ENCODE assay signal across 15 cellular contexts in genomic region chr10:73850205-73850604, GRCh38. TPM values are rescaled to one million over a fixed set of nuclear protein-coding genes. Genes with fewer than 3 reads are reported as not detected.
DNase-seq lines count a peak whose midpoint lies in the region; ATAC-seq lines count a peak whose summit lies in the region.
"Had no signal": no experiment of that assay in that cellular context is flagged by ENCODE, and none has a peak within 500 bp of the region (broad histone marks: within the 10 kb centered on the region; RNA-seq: fewer than 3 reads in every experiment).

No MANE protein-coding gene starts in this region.

- H3K4me1 ChIP-seq in CD4-positive, alpha-beta memory T cell (ENCODE audit: insufficient read depth, low read length), result peaks cover 8% of the 10 kb centered on the region
- peaks cover 0 to 7% of the 10 kb centered on the region in 2 donors for H3K4me1 ChIP-seq in mucosa of rectum (ENCODE audit: control insufficient read depth in 2 of 2, insufficient read depth in 2 of 2, low read length in 2 of 2)
- H3K4me1 ChIP-seq in stomach smooth muscle (ENCODE audit: control insufficient read depth, insufficient read depth, low read length), result peaks cover 66% of the 10 kb centered on the region
- H3K4me1 ChIP-seq in mesendoderm (ENCODE audit: control insufficient read depth, low read depth, low read length), result peaks cover 6% of the 10 kb centered on the region

- no peaks in the 10 kb centered on the region for H3K27me3 ChIP-seq in CD4-positive, alpha-beta memory T cell (ENCODE audit: insufficient read depth, low read length)
- no peaks in the 10 kb centered on the region for H3K27me3 ChIP-seq in mucosa of rectum (ENCODE audit: control insufficient read depth in 2 of 2, insufficient read depth in 2 of 2, low read length in 2 of 2)
- H3K27me3 ChIP-seq in stomach smooth muscle (ENCODE audit: control insufficient read depth in 1 of 2, insufficient read depth in 2 of 2, low read length in 2 of 2), result no peaks in the 10 kb centered on the region
- H3K27me3 ChIP-seq in mesendoderm (ENCODE audit: insufficient read depth, low read length, poor library complexity), result no peaks in the 10 kb centered on the region
- H3K27me3 ChIP-seq in H7 (ENCODE audit: control insufficient read depth, insufficient read depth, low read length), result no peaks in the 10 kb centered on the region

- H3K27ac ChIP-seq in CD4-positive, alpha-beta memory T cell (ENCODE audit: low read depth, low read length), result no peak overlapping the region
- H3K27ac ChIP-seq in angular gyrus (ENCODE audit: low read depth, low read length) (peak overlapping the region; percentile 37), mucosa of rectum (ENCODE audit: low read depth in 2 of 2, low read length in 2 of 2) (peak overlapping the region; percentile 54 to 69), stomach smooth muscle (ENCODE audit: low read length) (peak overlapping the region; percentile 99), mesendoderm (ENCODE audit: low read depth, low read length) (no peak overlapping the region)

- no peak overlapping the region for H3K4me3 Mint-ChIP-seq in CD4-positive, alpha-beta memory T cell
- H3K4me3 Mint-ChIP-seq: activated CD8-positive, alpha-beta memory T cell treated with anti-CD3 and anti-CD28 coated beads, Interleukin-2, amount 10 ng/mL, durations not matched to agents 7 days and 5 days; H9 had no signal

- ATAC-seq in GM18858 (IDR thresholded peaks at IDR 0.05; ENCODE audit: unreplicated experiment), result no peak
- ATAC-seq: activated CD8-positive, alpha-beta memory T cell treated with anti-CD3 and anti-CD28 coated beads, Interleukin-2, amount 10 ng/mL, durations not matched to agents 7 days and 5 days had no signal

- H3K79me2 ChIP-seq in mesendoderm (ENCODE audit: control insufficient read depth, insufficient read depth, low read length), result no peaks in the 10 kb centered on the region

- no CpG with 5 or more reads among the region's 8 CpGs for WGBS in mesendoderm (ENCODE audit: extremely low coverage, insufficient coverage, low lambda C conversion rate)

- no peak overlapping the region for H2BK15ac ChIP-seq in mesendoderm (replicated peaks; ENCODE audit: low read depth)

- peaks cover 55 to 79% of the 10 kb centered on the region in 2 donors for H3K36me3 Mint-ChIP-seq in CD4-positive, alpha-beta memory T cell

- H3K36me3 ChIP-seq in CD4-positive, alpha-beta memory T cell (ENCODE audit: insufficient read depth, low read length), result peaks cover 62% of the 10 kb centered on the region
- H3K36me3 ChIP-seq in mucosa of rectum (ENCODE audit: control insufficient read depth in 2 of 2, insufficient read depth in 2 of 2, low read length in 2 of 2) (peaks cover 50 to 56% of the 10 kb centered on the region in 2 donors), stomach smooth muscle (ENCODE audit: control insufficient read depth in 2 of 2, insufficient read depth in 2 of 2, low read length in 2 of 2) (peaks cover 38 to 50% of the 10 kb centered on the region in 2 donors), mesendoderm (ENCODE audit: control insufficient read depth, insufficient read depth, low read length) (peaks cover 7% of the 10 kb centered on the region), H7 (replicated peaks; ENCODE audit: control insufficient read depth, insufficient read depth, low read length) (peaks cover 27% of the 10 kb centered on the region)

- no peak overlapping the region for H2AK5ac ChIP-seq in mesendoderm (ENCODE audit: low read length)

- H3K27me3 Mint-ChIP-seq in CD4-positive, alpha-beta memory T cell, result no peaks in the 10 kb centered on the region
- H3K27me3 Mint-ChIP-seq: activated CD8-positive, alpha-beta memory T cell treated with anti-CD3 and anti-CD28 coated beads, Interleukin-2, amount 10 ng/mL, durations not matched to agents 7 days and 5 days had no signal

- H3K9me3 Mint-ChIP-seq in CD4-positive, alpha-beta memory T cell, result no peaks in the 10 kb centered on the region
- H3K9me3 Mint-ChIP-seq: H9 had no signal

- no peak overlapping the region for H3K56ac ChIP-seq in mesendoderm (ENCODE audit: low read length)

- POLR2A ChIA-PET in CD4-positive, alpha-beta memory T cell (lab: Charles Lee; ENCODE audit: partially characterized antibody), result interaction anchor here (1.3 to 4.0 kb wide), 7 partner anchors 9 to 90 kb away, joined by 4 to 57 read pairs (median 10); a partner anchor contains a TSS

- CTCF ChIA-PET in CD4-positive, alpha-beta memory T cell (lab: Charles Lee; ENCODE audit: partially characterized antibody), result interaction anchor here (0.7 to 12.5 kb wide), 17 partner anchors 9 to 225 kb away, joined by 3 to 612 read pairs (median 4); partner anchors contain the start of gene CAMK2G

- no peaks in the 10 kb centered on the region for H3K9me3 ChIP-seq in CD4-positive, alpha-beta memory T cell (ENCODE audit: control insufficient read depth in 1 of 2, low read length in 2 of 2)
- H3K9me3 ChIP-seq in mucosa of rectum (ENCODE audit: control insufficient read depth in 2 of 2, low read length in 2 of 2) (no peaks in the 10 kb centered on the region), stomach smooth muscle (ENCODE audit: control insufficient read depth in 2 of 2, low read length in 2 of 2) (no peaks in the 10 kb centered on the region)

- DNase-seq in CD4-positive, alpha-beta memory T cell, result no peak
- no peak for DNase-seq in NCI-H345 (lab: John Stamatoyannopoulos, UW)
- no peak for DNase-seq in mesendoderm
- DNase-seq in H7, result no peak
- DNase-seq: activated CD4-positive, CD25-positive, alpha-beta regulatory T cell treated with anti-CD3 and anti-CD28 coated beads, Interleukin-2, amount 50 U/mL, for 72 hours; activated CD8-positive, alpha-beta memory T cell treated with anti-CD3 and anti-CD28 coated beads, Interleukin-2, amount 10 ng/mL, durations not matched to agents 7 days and 5 days; activated gamma-delta T cell; H9; kidney glomerular epithelial cell; NCI-H1436 treated with DMSO at 0.1 percent for 48 hours; NCI-H524 had no signal

- H2BK120ac ChIP-seq in mesendoderm (ENCODE audit: low read depth, low read length), result no peak overlapping the region

- no peak overlapping the region for H3K4me3 ChIP-seq in CD4-positive, alpha-beta memory T cell (ENCODE audit: low read length in 2 of 2)
- H3K4me3 ChIP-seq in mucosa of rectum (ENCODE audit: low read length in 2 of 2) (no peak overlapping the region), stomach smooth muscle (ENCODE audit: low read length in 2 of 2) (peak overlapping the region in 1 of 2 donors; percentile 15), mesendoderm (ENCODE audit: low read length) (no peak overlapping the region), H7 (ENCODE audit: insufficient read depth, low read depth, low read length) (no peak overlapping the region)

- no peak overlapping the region for H4K5ac ChIP-seq in mesendoderm (ENCODE audit: low read length)

- H3K79me1 ChIP-seq in mesendoderm (ENCODE audit: low read length), result peaks cover 3% of the 10 kb centered on the region

- H3K4me2 ChIP-seq in mesendoderm (ENCODE audit: low read length), result no peak overlapping the region

- no peak overlapping the region for H3K18ac ChIP-seq in mesendoderm (ENCODE audit: low read length)

- no peak overlapping the region for H2BK5ac ChIP-seq in mesendoderm (ENCODE audit: low read length)

- H3K4ac ChIP-seq in mesendoderm (ENCODE audit: low read depth, low read length), result no peak overlapping the region

- intact Hi-C loops in CD4-positive, alpha-beta memory T cell (cut with micrococcal nuclease), result no loop called here

- H3K23ac ChIP-seq in mesendoderm (ENCODE audit: low read length), result no peak overlapping the region

- H3K9ac ChIP-seq in mucosa of rectum (ENCODE audit: low read depth in 1 of 2, low read length in 2 of 2), result no peak overlapping the region
- H3K9ac ChIP-seq in stomach smooth muscle (ENCODE audit: low read length in 2 of 2), result peak overlapping the region; percentile 71 to 86
- no peak overlapping the region for H3K9ac ChIP-seq in mesendoderm (ENCODE audit: low read length)

- no peak overlapping the region for H4K8ac ChIP-seq in mesendoderm (ENCODE audit: low read depth, low read length)

- H3K4me1 Mint-ChIP-seq in CD4-positive, alpha-beta memory T cell, result peaks cover 14 to 28% (median 16%) of the 10 kb centered on the region in 4 donors

- peak overlapping the region in 5 of 7 donors; percentile 67 to 95 (median 89) for H3K27ac Mint-ChIP-seq in CD4-positive, alpha-beta memory T cell
- H3K27ac Mint-ChIP-seq: activated CD8-positive, alpha-beta memory T cell treated with anti-CD3 and anti-CD28 coated beads, Interleukin-2, amount 10 ng/mL, durations not matched to agents 7 days and 5 days had no signal

RNA-seq across cellular contexts. Expression of gene CAMK2G, which starts 24.1 kb away (rescaled TPM):
- 10 to 100 TPM; 64.3 to 70.4 TPM for total RNA-seq in CD4-positive, alpha-beta memory T cell
- polyA plus RNA-seq in CD4-positive, alpha-beta memory T cell, result 1 to 10 TPM; 3.8 to 7.8 TPM
- polyA plus RNA-seq in mesendoderm (2013, experiment 1 of 2), result 13.0 TPM
- 13.1 TPM for polyA plus RNA-seq in mesendoderm (2013, experiment 2 of 2)
- 26.6 and 35.9 TPM in 2 replicates for total RNA-seq in H7 (2014; rRNA removed; shearing (Covaris generic))

RNA-seq across cellular contexts. Expression of gene NDST2, which starts 38.8 kb away (rescaled TPM):
- total RNA-seq in CD4-positive, alpha-beta memory T cell, result 10 to 100 TPM; 84.8 to 87.7 TPM
- 10 to 100 TPM; 14.4 to 33.7 TPM for polyA plus RNA-seq in CD4-positive, alpha-beta memory T cell
- 7.4 TPM for polyA plus RNA-seq in mesendoderm (2013, experiment 1 of 2)
- polyA plus RNA-seq in mesendoderm (2013, experiment 2 of 2), result 8.0 TPM
- total RNA-seq in H7 (2014; rRNA removed; shearing (Covaris generic)), result 26.0 and 31.6 TPM in 2 replicates

Comparison
In these comparisons a context has a peak if more than half of its experiments do, and no peak if none do; other contexts are left out.
1. H3K27ac ChIP-seq: peak in angular gyrus (single experiment), mucosa of rectum (2 of 2) and stomach smooth muscle (single experiment); none in CD4-positive, alpha-beta memory T cell (single experiment) and mesendoderm (single experiment).
2. H3K9ac ChIP-seq: peak in stomach smooth muscle (2 of 2); none in mucosa of rectum (0 of 2) and mesendoderm (single experiment).